In the genomic region with DNA sequence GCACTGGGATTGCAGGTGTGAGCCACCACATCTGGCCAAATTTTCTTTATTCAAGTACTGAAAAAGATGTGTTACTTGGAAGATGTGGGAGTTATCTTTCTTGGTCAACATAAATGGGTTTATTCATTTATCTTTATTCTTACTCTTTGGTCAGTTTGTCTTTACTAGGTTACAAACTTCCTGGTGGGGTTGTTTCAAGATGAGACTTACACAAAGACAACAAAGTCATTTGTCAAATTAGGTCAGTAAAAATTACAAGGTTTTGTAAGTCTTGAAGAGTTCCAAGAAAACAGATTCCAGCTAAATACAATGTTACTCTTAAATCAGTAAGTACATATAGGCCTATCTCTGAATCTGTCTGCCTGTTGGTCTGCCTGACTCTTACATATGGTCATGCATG, we compare ENCODE assay signal across 24 cellular contexts. TPM values are rescaled to one million over a fixed set of nuclear protein-coding genes. Genes with fewer than 3 reads are reported as not detected.
DNase-seq lines count a peak whose midpoint lies in the region; ATAC-seq and TF ChIP-seq lines count a peak whose summit lies in the region.
"Had no signal": no experiment of that assay in that cellular context is flagged by ENCODE, and none has a peak within 500 bp of the region (broad histone marks: within the 10 kb centered on the region; RNA-seq: fewer than 3 reads in every experiment).

No MANE protein-coding gene starts in this region.

- TF ChIP-seq CTCF in activated CD8-positive, alpha-beta T cell treated with anti-CD3 and anti-CD28 coated beads for 36 hours (IDR thresholded peaks at IDR 0.05), result no peak
- TF ChIP-seq CTCF in natural killer cell (IDR thresholded peaks at IDR 0.05) (no peak), SU-DHL-6 (IDR thresholded peaks at IDR 0.05; ENCODE audit: insufficient read depth, low read length, poor library complexity, severe bottlenecking) (no peak), gastroesophageal sphincter (IDR thresholded peaks at IDR 0.05) (no peak)

- no peak overlapping the region for H3K4me3 ChIP-seq in SU-DHL-6 (ENCODE audit: insufficient read depth, low read length, poor library complexity, severe bottlenecking)
- H3K4me3 ChIP-seq in gastroesophageal sphincter, result no peak overlapping the region
- H3K4me3 ChIP-seq: BLaER1, K562, PC-9, SJCRH30 had no signal

- no peak overlapping the region for H3K4me3 Mint-ChIP-seq in activated CD8-positive, alpha-beta T cell treated with anti-CD3 and anti-CD28 coated beads, Interleukin-2, amount 10 ng/mL, durations not matched to agents 7 days and 5 days
- no peak overlapping the region for H3K4me3 Mint-ChIP-seq in activated CD8-positive, alpha-beta T cell treated with anti-CD3 and anti-CD28 coated beads for 36 hours
- peak overlapping the region; percentile 25 for H3K4me3 Mint-ChIP-seq in natural killer cell treated with Interleukin-12 subunit alpha and Interleukin-12 subunit beta and Interleukin-15 and Interleukin-18, amount 100 ng/mL, for 72 hours
- no peak overlapping the region for H3K4me3 Mint-ChIP-seq in natural killer cell
- H3K4me3 Mint-ChIP-seq: CD4-positive, alpha-beta T cell had no signal

- H3K9me3 ChIP-seq in SU-DHL-6 (ENCODE audit: insufficient read depth, low read length) (no peaks in the 10 kb centered on the region), gastroesophageal sphincter (no peaks in the 10 kb centered on the region)

- no peak for ATAC-seq in activated CD8-positive, alpha-beta T cell treated with anti-CD3 and anti-CD28 coated beads, Interleukin-2, amount 10 ng/mL, durations not matched to agents 7 days and 5 days
- ATAC-seq in activated CD8-positive, alpha-beta T cell treated with anti-CD3 and anti-CD28 coated beads for 36 hours, result no peak
- peak; percentile 52 to 65 for ATAC-seq in natural killer cell treated with Interleukin-12 subunit alpha and Interleukin-12 subunit beta and Interleukin-15 and Interleukin-18, amount 100 ng/mL, for 72 hours
- ATAC-seq in natural killer cell (no peak), HG03159 (IDR thresholded peaks at IDR 0.05; ENCODE audit: unreplicated experiment) (no peak), gastroesophageal sphincter (no peak)
- ATAC-seq: K562, Right ventricle myocardium inferior had no signal

- POLR2A ChIA-PET in activated CD8-positive, alpha-beta T cell treated with anti-CD3 and anti-CD28 coated beads, Interleukin-2, amount 10 ng/mL, durations not matched to agents 7 days and 5 days (lab: Charles Lee), result no interaction called here
- POLR2A ChIA-PET in activated CD8-positive, alpha-beta T cell treated with anti-CD3 and anti-CD28 coated beads for 36 hours (lab: Charles Lee), result interaction anchor here (1.0 kb wide), 1 partner anchor 49 kb away, joined by 3 read pairs; the partner anchor contains the start of gene DARS1

- peaks cover 74% of the 10 kb centered on the region for H3K36me3 Mint-ChIP-seq in activated CD8-positive, alpha-beta T cell treated with anti-CD3 and anti-CD28 coated beads, Interleukin-2, amount 10 ng/mL, durations not matched to agents 7 days and 5 days (ENCODE audit: low read depth)
- peaks cover 59% of the 10 kb centered on the region for H3K36me3 Mint-ChIP-seq in activated CD8-positive, alpha-beta T cell treated with anti-CD3 and anti-CD28 coated beads for 36 hours (ENCODE audit: low read depth)
- H3K36me3 Mint-ChIP-seq in natural killer cell treated with Interleukin-12 subunit alpha and Interleukin-12 subunit beta and Interleukin-15 and Interleukin-18, amount 100 ng/mL, for 72 hours, result peaks cover 36% of the 10 kb centered on the region
- H3K36me3 Mint-ChIP-seq in natural killer cell, result no peaks in the 10 kb centered on the region

- TF ChIP-seq POLR2A in gastroesophageal sphincter (IDR thresholded peaks at IDR 0.05), result no peak

- H3K27ac Mint-ChIP-seq in activated CD8-positive, alpha-beta T cell treated with anti-CD3 and anti-CD28 coated beads, Interleukin-2, amount 10 ng/mL, durations not matched to agents 7 days and 5 days, result peak overlapping the region; percentile 44
- H3K27ac Mint-ChIP-seq in activated CD8-positive, alpha-beta T cell treated with anti-CD3 and anti-CD28 coated beads for 36 hours, result no peak overlapping the region
- peak overlapping the region; percentile 67 to 79 for H3K27ac Mint-ChIP-seq in natural killer cell treated with Interleukin-12 subunit alpha and Interleukin-12 subunit beta and Interleukin-15 and Interleukin-18, amount 100 ng/mL, for 72 hours
- no peak overlapping the region for H3K27ac Mint-ChIP-seq in natural killer cell
- H3K27ac Mint-ChIP-seq: CD4-positive, alpha-beta T cell had no signal

- H3K9ac ChIP-seq in SU-DHL-6 (ENCODE audit: low read length), result no peak overlapping the region
- H3K9ac ChIP-seq: BLaER1 had no signal

- H3K4me2 ChIP-seq in SU-DHL-6 (ENCODE audit: low read depth, low read length, poor library complexity, severe bottlenecking), result peak overlapping the region; percentile 9
- H3K4me2 ChIP-seq: PC-9 had no signal

- no peak overlapping the region for H2AFZ ChIP-seq in SU-DHL-6 (ENCODE audit: low read depth, low read length, severe bottlenecking)
- H2AFZ ChIP-seq: PC-9 had no signal

- H3K9me3 Mint-ChIP-seq in activated CD8-positive, alpha-beta T cell treated with anti-CD3 and anti-CD28 coated beads, Interleukin-2, amount 10 ng/mL, durations not matched to agents 7 days and 5 days (ENCODE audit: insufficient read depth), result no peaks in the 10 kb centered on the region
- peaks cover 1% of the 10 kb centered on the region for H3K9me3 Mint-ChIP-seq in activated CD8-positive, alpha-beta T cell treated with anti-CD3 and anti-CD28 coated beads for 36 hours
- no peaks in the 10 kb centered on the region for H3K9me3 Mint-ChIP-seq in natural killer cell treated with Interleukin-12 subunit alpha and Interleukin-12 subunit beta and Interleukin-15 and Interleukin-18, amount 100 ng/mL, for 72 hours
- no peaks in the 10 kb centered on the region for H3K9me3 Mint-ChIP-seq in natural killer cell
- H3K9me3 Mint-ChIP-seq: CD4-positive, alpha-beta T cell had no signal

- H3K27me3 ChIP-seq in SU-DHL-6 (ENCODE audit: low read length) (no peaks in the 10 kb centered on the region), gastroesophageal sphincter (no peaks in the 10 kb centered on the region)
- H3K27me3 ChIP-seq: BLaER1, SJCRH30 had no signal

- H3F3A ChIP-seq in SU-DHL-6 (ENCODE audit: insufficient read depth), result peaks cover 12% of the 10 kb centered on the region; the same call in 1 of the 2 replicates

- H4K20me1 ChIP-seq in SU-DHL-6 (ENCODE audit: low read depth, low read length), result no peaks in the 10 kb centered on the region
- H4K20me1 ChIP-seq: BLaER1 had no signal

- no peaks in the 10 kb centered on the region for H3K4me1 ChIP-seq in gastroesophageal sphincter
- H3K4me1 ChIP-seq: SJCRH30 had no signal

- H3K4me1 Mint-ChIP-seq in activated CD8-positive, alpha-beta T cell treated with anti-CD3 and anti-CD28 coated beads, Interleukin-2, amount 10 ng/mL, durations not matched to agents 7 days and 5 days (ENCODE audit: low read depth), result peaks cover 57% of the 10 kb centered on the region
- peaks cover 37% of the 10 kb centered on the region for H3K4me1 Mint-ChIP-seq in activated CD8-positive, alpha-beta T cell treated with anti-CD3 and anti-CD28 coated beads for 36 hours (ENCODE audit: low read depth)
- H3K4me1 Mint-ChIP-seq in natural killer cell treated with Interleukin-12 subunit alpha and Interleukin-12 subunit beta and Interleukin-15 and Interleukin-18, amount 100 ng/mL, for 72 hours (ENCODE audit: low read depth in 2 of 2), result peaks cover 36 to 41% of the 10 kb centered on the region in 2 donors
- peaks cover 24 to 32% of the 10 kb centered on the region in 2 donors for H3K4me1 Mint-ChIP-seq in natural killer cell

- intact Hi-C loops in activated CD8-positive, alpha-beta T cell treated with anti-CD3 and anti-CD28 coated beads for 36 hours (cut with micrococcal nuclease), result no loop called here
- intact Hi-C loops in natural killer cell (cut with micrococcal nuclease), result no loop called here

- H3K36me3 ChIP-seq in SU-DHL-6 (ENCODE audit: low read length) (peaks cover 27% of the 10 kb centered on the region), gastroesophageal sphincter (peaks cover 0 to 31% of the 10 kb centered on the region in 2 donors)

- H3K9me2 ChIP-seq in SU-DHL-6 (replicated peaks; ENCODE audit: insufficient read depth, low read length), result no peaks in the 10 kb centered on the region

- H3K27me3 Mint-ChIP-seq in activated CD8-positive, alpha-beta T cell treated with anti-CD3 and anti-CD28 coated beads, Interleukin-2, amount 10 ng/mL, durations not matched to agents 7 days and 5 days (ENCODE audit: low read depth), result no peaks in the 10 kb centered on the region
- H3K27me3 Mint-ChIP-seq in activated CD8-positive, alpha-beta T cell treated with anti-CD3 and anti-CD28 coated beads for 36 hours, result no peaks in the 10 kb centered on the region
- H3K27me3 Mint-ChIP-seq in natural killer cell treated with Interleukin-12 subunit alpha and Interleukin-12 subunit beta and Interleukin-15 and Interleukin-18, amount 100 ng/mL, for 72 hours, result no peaks in the 10 kb centered on the region
- H3K27me3 Mint-ChIP-seq in natural killer cell (ENCODE audit: low read depth in 2 of 2), result no peaks in the 10 kb centered on the region
- H3K27me3 Mint-ChIP-seq: CD4-positive, alpha-beta T cell had no signal

- peaks cover 36% of the 10 kb centered on the region; the same call in 1 of the 2 replicates for H3K79me2 ChIP-seq in SU-DHL-6 (ENCODE audit: insufficient read depth, low read length)

- CTCF ChIA-PET in activated CD8-positive, alpha-beta T cell treated with anti-CD3 and anti-CD28 coated beads, Interleukin-2, amount 10 ng/mL, durations not matched to agents 7 days and 5 days (lab: Charles Lee), result interaction anchor here (1.0 to 1.9 kb wide), 3 partner anchors 10 to 120 kb away, joined by 3 to 5 read pairs (median 4); no protein-coding TSS in a partner anchor
- CTCF ChIA-PET in activated CD8-positive, alpha-beta T cell treated with anti-CD3 and anti-CD28 coated beads for 36 hours (lab: Charles Lee), result interaction anchor here (1.0 to 2.6 kb wide), 3 partner anchors 9 to 22 kb away, joined by 3 to 11 read pairs (median 4); no protein-coding TSS in a partner anchor

- no peak for DNase-seq in activated CD8-positive, alpha-beta T cell treated with anti-CD3 and anti-CD28 coated beads, Interleukin-2, amount 10 ng/mL, durations not matched to agents 7 days and 5 days
- DNase-seq in activated CD8-positive, alpha-beta T cell treated with anti-CD3 and anti-CD28 coated beads for 36 hours, result no peak
- no peak for DNase-seq in natural killer cell treated with Interleukin-12 subunit alpha and Interleukin-12 subunit beta and Interleukin-15 and Interleukin-18, amount 100 ng/mL, for 72 hours (ENCODE audit: low spot score)
- DNase-seq in natural killer cell, result no peak
- DNase-seq: CD4-positive, alpha-beta T cell; COR-L47; DMS53; H7; MV-4-11; NCI-H1105; NCI-H1436 treated with DMSO at 0.1 percent for 48 hours; NCI-H187 treated with DMSO at 0.1 percent for 48 hours; NCI-H2171 treated with DMSO at 0.1 percent for 48 hours; NCI-H345; NCI-H524 treated with DMSO at 0.1 percent for 48 hours; NCI-H774; PC-9; SJCRH30 had no signal

- no peak for TF ChIP-seq EP300 in gastroesophageal sphincter (IDR thresholded peaks at IDR 0.05)

- H3K27ac ChIP-seq in SU-DHL-6 (ENCODE audit: low read depth, low read length), result peak overlapping the region; percentile 56
- no peak overlapping the region for H3K27ac ChIP-seq in gastroesophageal sphincter
- H3K27ac ChIP-seq: BLaER1, PC-9, SJCRH30 had no signal

RNA-seq across cellular contexts. Expression of gene DARS1, which starts 48.9 kb away (rescaled TPM):
- 100 to 1,000 TPM; 139 to 148 TPM for total RNA-seq in activated CD8-positive, alpha-beta T cell treated with anti-CD3 and anti-CD28 coated beads, Interleukin-2, amount 10 ng/mL, durations not matched to agents 7 days and 5 days
- 100 to 1,000 TPM; 210 to 211 TPM for total RNA-seq in activated CD8-positive, alpha-beta T cell treated with anti-CD3 and anti-CD28 coated beads for 36 hours
- total RNA-seq in natural killer cell treated with Interleukin-12 subunit alpha and Interleukin-12 subunit beta and Interleukin-15 and Interleukin-18, amount 100 ng/mL, for 72 hours, result 100 to 1,000 TPM; 113 to 116 TPM
- 10 to 100 TPM; 28.4 to 31.3 (median 30.3) TPM for total RNA-seq in natural killer cell
- 100 to 1,000 TPM; 115 to 176 (median 156) TPM for total RNA-seq in gastroesophageal sphincter

Comparison
In these comparisons a context has a peak if more than half of its experiments do, and no peak if none do; other contexts are left out.
1. ATAC-seq: peak in natural killer cell treated with Interleukin-12 subunit alpha and Interleukin-12 subunit beta and Interleukin-15 and Interleukin-18, amount 100 ng/mL, for 72 hours (2 of 2); none in activated CD8-positive, alpha-beta T cell treated with anti-CD3 and anti-CD28 coated beads, Interleukin-2, amount 10 ng/mL, durations not matched to agents 7 days and 5 days (single experiment), activated CD8-positive, alpha-beta T cell treated with anti-CD3 and anti-CD28 coated beads for 36 hours (single experiment), natural killer cell (0 of 3), HG03159 (single experiment) and gastroesophageal sphincter (single experiment).
2. H3K27ac Mint-ChIP-seq: peak in activated CD8-positive, alpha-beta T cell treated with anti-CD3 and anti-CD28 coated beads, Interleukin-2, amount 10 ng/mL, durations not matched to agents 7 days and 5 days (single experiment) and natural killer cell treated with Interleukin-12 subunit alpha and Interleukin-12 subunit beta and Interleukin-15 and Interleukin-18, amount 100 ng/mL, for 72 hours (2 of 2); none in activated CD8-positive, alpha-beta T cell treated with anti-CD3 and anti-CD28 coated beads for 36 hours (single experiment) and natural killer cell (0 of 2).